ENCODE assay signal across 16 cellular contexts in genomic region chr16:12500771-12501170, GRCh38.
DNase-seq lines count a peak whose midpoint lies in the region; ATAC-seq and TF ChIP-seq lines count a peak whose summit lies in the region.
"Had no signal": no experiment of that assay in that cellular context is flagged by ENCODE, and none has a peak within 500 bp of the region (broad histone marks: within the 10 kb centered on the region; RNA-seq: fewer than 3 reads in every experiment).

No MANE protein-coding gene starts in this region.

- intact Hi-C loops in Calu3 (cut with micrococcal nuclease; ENCODE audit: unreplicated experiment) = no loop called here
- intact Hi-C loops in left colon (cut with DNase I, micrococcal nuclease) = no loop called here

- H3K36me3 ChIP-seq in CD4-positive, CD25-positive, alpha-beta regulatory T cell (ENCODE audit: control insufficient read depth, insufficient read depth, low read length) = no peaks in the 10 kb centered on the region
- no peaks in the 10 kb centered on the region for H3K36me3 ChIP-seq in Peyer's patch
- H3K36me3 ChIP-seq: esophagus muscularis mucosa, thyroid gland had no signal

- H3K36me3 Mint-ChIP-seq in CD4-positive, CD25-positive, alpha-beta regulatory T cell = peaks cover 7% of the 10 kb centered on the region
- no peaks in the 10 kb centered on the region for H3K36me3 Mint-ChIP-seq in Calu3 (ENCODE audit: insufficient read depth, unreplicated experiment)
- H3K36me3 Mint-ChIP-seq in naive thymus-derived CD8-positive, alpha-beta T cell = peaks cover 0 to 2% (median 2%) of the 10 kb centered on the region in 3 donors
- H3K36me3 Mint-ChIP-seq: mesothelial cell of epicardium had no signal

- H3K27ac ChIP-seq in CD4-positive, CD25-positive, alpha-beta regulatory T cell (ENCODE audit: insufficient read depth, low read length, poor library complexity, severe bottlenecking) = no peak overlapping the region
- H3K27ac ChIP-seq in Peyer's patch = peak overlapping the region in 3 of 4 donors; percentile 69 to 90 (median 80)
- H3K27ac ChIP-seq: esophagus muscularis mucosa, thyroid gland had no signal

- CTCF ChIA-PET in Calu3 (lab: Charles Lee) = no interaction called here

- peak in 1 of 2 donors; percentile 53 for TF ChIP-seq POLR2A in Peyer's patch (IDR thresholded peaks at IDR 0.05)

- H3K4me1 Mint-ChIP-seq in CD4-positive, CD25-positive, alpha-beta regulatory T cell = peaks cover 3 to 20% (median 5%) of the 10 kb centered on the region in 4 donors
- peaks cover 10% of the 10 kb centered on the region for H3K4me1 Mint-ChIP-seq in Calu3 (ENCODE audit: low read depth, unreplicated experiment)
- peaks cover 7 to 23% (median 14%) of the 10 kb centered on the region in 4 donors for H3K4me1 Mint-ChIP-seq in naive thymus-derived CD8-positive, alpha-beta T cell
- H3K4me1 Mint-ChIP-seq: mesothelial cell of epicardium had no signal

- H3K4me1 ChIP-seq in CD4-positive, CD25-positive, alpha-beta regulatory T cell (ENCODE audit: control insufficient read depth, insufficient read depth, low read length, poor library complexity, severe bottlenecking) = no peaks in the 10 kb centered on the region
- peaks cover 0 to 12% (median 1%) of the 10 kb centered on the region in 4 donors for H3K4me1 ChIP-seq in Peyer's patch
- H3K4me1 ChIP-seq: esophagus muscularis mucosa had no signal

- peak in 1 of 3 donors; percentile 76 for DNase-seq in CD4-positive, CD25-positive, alpha-beta regulatory T cell
- peak; percentile 6 for DNase-seq in Calu3
- DNase-seq in Peyer's patch = peak in 2 of 3 donors; percentile 75 to 86
- peak; percentile 74 to 83 for DNase-seq in left colon
- no peak for DNase-seq in RKO (ENCODE audit: low spot score)
- no peak for DNase-seq in naive thymus-derived CD8-positive, alpha-beta T cell
- DNase-seq: Caco-2, caudate nucleus, NCI-H1436 treated with DMSO at 0.1 percent for 48 hours, retina, RPMI8226, thyroid gland had no signal

- H3K4me3 Mint-ChIP-seq in CD4-positive, CD25-positive, alpha-beta regulatory T cell = no peak overlapping the region
- H3K4me3 Mint-ChIP-seq in Calu3 (ENCODE audit: low read depth, unreplicated experiment) = no peak overlapping the region
- peak overlapping the region in 1 of 10 donors; percentile 8 for H3K4me3 Mint-ChIP-seq in naive thymus-derived CD8-positive, alpha-beta T cell
- H3K4me3 Mint-ChIP-seq: mesothelial cell of epicardium had no signal

- peak overlapping the region; percentile 31 to 84 (median 55) for H3K27ac Mint-ChIP-seq in CD4-positive, CD25-positive, alpha-beta regulatory T cell
- H3K27ac Mint-ChIP-seq in Calu3 (ENCODE audit: unreplicated experiment) = no peak overlapping the region
- peak overlapping the region in 3 of 10 donors; percentile 10 to 57 (median 20) for H3K27ac Mint-ChIP-seq in naive thymus-derived CD8-positive, alpha-beta T cell
- H3K27ac Mint-ChIP-seq: mesothelial cell of epicardium had no signal

- H3K9me3 ChIP-seq in CD4-positive, CD25-positive, alpha-beta regulatory T cell (ENCODE audit: control insufficient read depth in 2 of 2, low read length in 2 of 2) = no peaks in the 10 kb centered on the region
- no peaks in the 10 kb centered on the region for H3K9me3 ChIP-seq in Peyer's patch
- H3K9me3 ChIP-seq: Caco-2, esophagus muscularis mucosa, thyroid gland had no signal

- POLR2A ChIA-PET in naive thymus-derived CD8-positive, alpha-beta T cell (lab: Charles Lee) = no interaction called here

- H3K9me3 Mint-ChIP-seq in CD4-positive, CD25-positive, alpha-beta regulatory T cell = no peaks in the 10 kb centered on the region
- no peaks in the 10 kb centered on the region for H3K9me3 Mint-ChIP-seq in Calu3 (ENCODE audit: low read depth, unreplicated experiment)
- no peaks in the 10 kb centered on the region for H3K9me3 Mint-ChIP-seq in naive thymus-derived CD8-positive, alpha-beta T cell
- H3K9me3 Mint-ChIP-seq: mesothelial cell of epicardium had no signal

- TF ChIP-seq CTCF in Calu3 (IDR thresholded peaks at IDR 0.05; ENCODE audit: unreplicated experiment) (no peak), Peyer's patch (IDR thresholded peaks at IDR 0.05) (no peak)

- BruUV-seq in Calu3 (replicated peaks; lab: Mats Ljungman, UMichigan) = no TSS peak

- no peak overlapping the region for H3K4me3 ChIP-seq in CD4-positive, CD25-positive, alpha-beta regulatory T cell (ENCODE audit: low read depth, low read length)
- no peak overlapping the region for H3K4me3 ChIP-seq in Peyer's patch
- H3K4me3 ChIP-seq: esophagus muscularis mucosa, thyroid gland had no signal

- H3K27me3 ChIP-seq in CD4-positive, CD25-positive, alpha-beta regulatory T cell (ENCODE audit: control insufficient read depth, insufficient read depth, low read length) = no peaks in the 10 kb centered on the region
- H3K27me3 ChIP-seq in Peyer's patch = no peaks in the 10 kb centered on the region
- H3K27me3 ChIP-seq: esophagus muscularis mucosa, thyroid gland had no signal

- no peaks in the 10 kb centered on the region for H3K27me3 Mint-ChIP-seq in CD4-positive, CD25-positive, alpha-beta regulatory T cell
- H3K27me3 Mint-ChIP-seq in Calu3 (ENCODE audit: unreplicated experiment) = no peaks in the 10 kb centered on the region
- no peaks in the 10 kb centered on the region for H3K27me3 Mint-ChIP-seq in naive thymus-derived CD8-positive, alpha-beta T cell

- peak; percentile 34 to 40 for ATAC-seq in CD4-positive, CD25-positive, alpha-beta regulatory T cell (ENCODE audit: low read depth in 2 of 2)
- ATAC-seq in left colon (peak; percentile 97), GM19452 (IDR thresholded peaks at IDR 0.05; ENCODE audit: unreplicated experiment) (no peak), HG02970 (IDR thresholded peaks at IDR 0.05; ENCODE audit: low FRiP score, unreplicated experiment) (no peak)
- ATAC-seq in naive thymus-derived CD8-positive, alpha-beta T cell = no peak

Comparison
In these comparisons a context has a peak if more than half of its experiments do, and no peak if none do; other contexts are left out.
1. ATAC-seq: peak in CD4-positive, CD25-positive, alpha-beta regulatory T cell (2 of 2) and left colon (single experiment); none in GM19452 (single experiment), naive thymus-derived CD8-positive, alpha-beta T cell (0 of 2) and HG02970 (single experiment).
2. DNase-seq: peak in Calu3 (single experiment), Peyer's patch (2 of 3) and left colon (2 of 2); none in RKO (single experiment) and naive thymus-derived CD8-positive, alpha-beta T cell (0 of 10).